ENCODE assay signal across 19 cellular contexts in genomic region chr21:38229260-38229877, GRCh38. TPM values are rescaled to one million over a fixed set of nuclear protein-coding genes. Genes with fewer than 3 reads are reported as not detected.
DNase-seq lines count a peak whose midpoint lies in the region; ATAC-seq and TF ChIP-seq lines count a peak whose summit lies in the region.
"Had no signal": no experiment of that assay in that cellular context is flagged by ENCODE, and none has a peak within 500 bp of the region (broad histone marks: within the 10 kb centered on the region; RNA-seq: fewer than 3 reads in every experiment).

No MANE protein-coding gene starts in this region.

- TF ChIP-seq CTCF in SK-N-SH (IDR thresholded peaks at IDR 0.05) (no peak), OCI-LY7 (conservative IDR thresholded peaks at IDR 0.05; ENCODE audit: low read length) (no peak), thyroid gland (IDR thresholded peaks at IDR 0.05) (no peak)

- POLR2A ChIA-PET in SK-N-SH (lab: Yijun Ruan, JAX): no interaction called here
- POLR2A ChIA-PET in OCI-LY7 (lab: Charles Lee): no interaction called here

- TF ChIP-seq POLR2A in thyroid gland (IDR thresholded peaks at IDR 0.05): no peak

- DNase-seq in SK-N-SH (no peak), OCI-LY7 (ENCODE audit: low spot score) (peak; percentile 16), fibroblast of gingiva (ENCODE audit: low read depth) (peak; percentile 14), thyroid gland (no peak), cerebellar nuclear complex (lab: John Stamatoyannopoulos, UW) (no peak)
- DNase-seq in activated T-cell treated with anti-CD3 and anti-CD28 coated beads, Interleukin-2, amount 50 U/mL, for 1 hour: no peak
- DNase-seq: CD4-positive, CD25-positive, alpha-beta regulatory T cell; effector CD8-positive, alpha-beta T cell; kidney glomerular epithelial cell; NCI-H146; SIG-M5; stimulated activated naive CD4-positive, alpha-beta T cell had no signal

- no peak overlapping the region for H3K9ac ChIP-seq in SK-N-SH

- TF ChIP-seq EP300 in SK-N-SH (IDR thresholded peaks at IDR 0.05; ENCODE audit: borderline replicate concordance in 1 of 2, low read depth in 1 of 2, low read length in 1 of 2): no peak

- BruUV-seq in OCI-LY7 (replicated peaks; lab: Mats Ljungman, UMichigan): no TSS peak

- H3F3A ChIP-seq in SK-N-SH (replicated peaks; ENCODE audit: insufficient read depth): no peaks in the 10 kb centered on the region

- H3K4me3 ChIP-seq in SK-N-SH (ENCODE audit: low read depth in 2 of 2, low read length in 1 of 2) (no peak overlapping the region), OCI-LY7 (ENCODE audit: low read depth, low read length, poor library complexity, severe bottlenecking) (no peak overlapping the region), thyroid gland (replicated peaks in 1 of 3) (no peak overlapping the region)
- H3K4me3 ChIP-seq: cardiac muscle cell had no signal

- intact Hi-C loops in OCI-LY7 (cut with micrococcal nuclease; ENCODE audit: unreplicated experiment): no loop called here
- intact Hi-C loops in thyroid gland (cut with DNase I): no loop called here

- H3K9me2 ChIP-seq in SK-N-SH (no peaks in the 10 kb centered on the region), OCI-LY7 (ENCODE audit: insufficient read depth, low read length) (no peaks in the 10 kb centered on the region)

- WGBS in SK-N-SH (ENCODE audit: low lambda C conversion rate): 37% methylated on average over 9 of the region's 9 CpGs
- WGBS in thyroid gland, 2 donors: 89 to 90% methylated on average over 9 of the region's 9 CpGs

- no peak overlapping the region for H3K27ac ChIP-seq in SK-N-SH (ENCODE audit: low read depth in 2 of 2, low read length in 1 of 2)
- H3K27ac ChIP-seq in OCI-LY7 (ENCODE audit: low read depth, low read length, poor library complexity, severe bottlenecking): no peak overlapping the region
- H3K27ac ChIP-seq in thyroid gland: peak overlapping the region; percentile 64 to 88 (median 84)
- H3K27ac ChIP-seq: cardiac muscle cell, hepatocyte had no signal

- peaks cover 16% of the 10 kb centered on the region for H3K9me3 ChIP-seq in SK-N-SH
- H3K9me3 ChIP-seq in OCI-LY7 (ENCODE audit: low read length): peaks cover 8% of the 10 kb centered on the region; the same call in 1 of the 2 replicates
- H3K9me3 ChIP-seq in thyroid gland: no peaks in the 10 kb centered on the region

- H3K27me3 ChIP-seq in SK-N-SH (ENCODE audit: insufficient read depth): no peaks in the 10 kb centered on the region
- H3K27me3 ChIP-seq in thyroid gland: no peaks in the 10 kb centered on the region
- H3K27me3 ChIP-seq: cardiac muscle cell, hepatocyte had no signal

- H3K79me2 ChIP-seq in SK-N-SH (ENCODE audit: insufficient read depth) (no peaks in the 10 kb centered on the region), OCI-LY7 (ENCODE audit: insufficient read depth, low read depth, low read length) (no peaks in the 10 kb centered on the region)
- H3K79me2 ChIP-seq: hepatocyte had no signal

- no peak overlapping the region for H2AFZ ChIP-seq in SK-N-SH (ENCODE audit: low read depth)
- H2AFZ ChIP-seq in OCI-LY7 (ENCODE audit: low read length): no peak overlapping the region
- H2AFZ ChIP-seq: hepatocyte had no signal

- H4K20me1 ChIP-seq in SK-N-SH (ENCODE audit: insufficient read depth) (no peaks in the 10 kb centered on the region), OCI-LY7 (ENCODE audit: insufficient read depth, low read length) (no peaks in the 10 kb centered on the region)

- H3K4me1 ChIP-seq in SK-N-SH (ENCODE audit: control insufficient read depth in 1 of 2, insufficient read depth in 2 of 2, low read depth in 1 of 2, low read length in 1 of 2) (no peaks in the 10 kb centered on the region), OCI-LY7 (ENCODE audit: insufficient read depth, low read length, poor library complexity, severe bottlenecking) (no peaks in the 10 kb centered on the region), thyroid gland (peaks cover 19 to 41% of the 10 kb centered on the region in 2 donors)

- CTCF ChIA-PET in SK-N-SH (lab: Yijun Ruan, JAX): interaction anchor here (3.5 kb wide), 1 partner anchor 11 kb away, joined by 19 read pairs; no protein-coding TSS in a partner anchor
- CTCF ChIA-PET in OCI-LY7 (lab: Charles Lee; ENCODE audit: unreplicated experiment): no interaction called here

- H3K36me3 ChIP-seq in SK-N-SH (replicated peaks in 1 of 2; ENCODE audit: control insufficient read depth in 1 of 2, insufficient read depth in 2 of 2, low read length in 1 of 2) (peaks cover 0 to 6% of the 10 kb centered on the region in 2 experiments), OCI-LY7 (ENCODE audit: insufficient read depth, low read length) (no peaks in the 10 kb centered on the region), thyroid gland (no peaks in the 10 kb centered on the region)
- H3K36me3 ChIP-seq: cardiac muscle cell had no signal

- no peak for ATAC-seq in SK-N-SH treated with all-trans-retinoic acid at 6 μM for 48 hours
- no peak for ATAC-seq in GM19397 (IDR thresholded peaks at IDR 0.05; ENCODE audit: unreplicated experiment)

- H3K4me2 ChIP-seq in SK-N-SH: no peak overlapping the region
- H3K4me2 ChIP-seq in OCI-LY7 (ENCODE audit: low read length): no peak overlapping the region
- H3K4me2 ChIP-seq: hepatocyte had no signal

- no peak for TF ChIP-seq RAD21 in SK-N-SH (IDR thresholded peaks at IDR 0.05; ENCODE audit: low read length)

TF ChIP-seq in SK-N-SH, 30 proteins besides CTCF, POLR2A, EP300 and RAD21:
- peak; percentile 10; the same call in 1 of the 2 replicates for TF ChIP-seq TCF12 (IDR thresholded peaks at IDR 0.05)
- TF ChIP-seq ELF1 (IDR thresholded peaks at IDR 0.05): no peak
- no peak for TF ChIP-seq SMC3 (IDR thresholded peaks at IDR 0.05; ENCODE audit: low read depth, low read length)

TF ChIP-seq in SK-N-SH treated with all-trans-retinoic acid at 6 μM for 48 hours, 23 proteins besides CTCF, POLR2A, EP300 and RAD21:
- TF ChIP-seq ESRRG (CRISPR knock-in tag; IDR thresholded peaks at IDR 0.05) (no peak), ARNTL (CRISPR knock-in tag; IDR thresholded peaks at IDR 0.05; ENCODE audit: borderline replicate concordance, low read depth) (no peak), PPARA (CRISPR knock-in tag; IDR thresholded peaks at IDR 0.05; ENCODE audit: borderline replicate concordance) (no peak), RARB (CRISPR knock-in tag; IDR thresholded peaks at IDR 0.05) (no peak), CSRNP3 (CRISPR knock-in tag; IDR thresholded peaks at IDR 0.05) (no peak), OSR1 (CRISPR knock-in tag; IDR thresholded peaks at IDR 0.05) (no peak), BACH2 (CRISPR knock-in tag; IDR thresholded peaks at IDR 0.05; ENCODE audit: borderline replicate concordance) (no peak), GLIS3 (CRISPR knock-in tag; IDR thresholded peaks at IDR 0.05) (no peak)

RNA-seq across cellular contexts. Expression of gene KCNJ15, which starts 27.4 kb away (rescaled TPM):
- 0.02 and 0.03 TPM in 2 replicates for polyA plus RNA-seq in SK-N-SH (2012; rRNA removed)
- 0.06 and 0.08 TPM in 2 replicates for polyA plus RNA-seq in SK-N-SH (2012; cell fraction: cytosol; rRNA removed)
- polyA plus RNA-seq in SK-N-SH (2012; cell fraction: nucleus; rRNA removed): 0.04 TPM in 1 of 2 replicates, not detected in the other
- total RNA-seq in OCI-LY7 (2014; rRNA removed; shearing (Covaris generic)): not detected in 2 replicates
- total RNA-seq in OCI-LY7 (2022) (not detected in 2 replicates), thyroid gland (10 to 100 TPM; 29.2 to 71.2 (median 59.5) TPM)
- total RNA-seq: A673, cardiac muscle cell, G401, NCI-H460 had no signal
- polyA plus RNA-seq: cardiac muscle cell; CD4-positive, CD25-positive, alpha-beta regulatory T cell had no signal

Comparison
In these comparisons a context has a peak if more than half of its experiments do, and no peak if none do; other contexts are left out.
1. DNase-seq: peak in OCI-LY7 (single experiment) and fibroblast of gingiva (single experiment); none in SK-N-SH (single experiment), thyroid gland (0 of 2), cerebellar nuclear complex (0 of 2) and activated T-cell treated with anti-CD3 and anti-CD28 coated beads, Interleukin-2, amount 50 U/mL, for 1 hour (single experiment).
2. H3K27ac ChIP-seq: peak in thyroid gland (3 of 3); none in SK-N-SH (0 of 2) and OCI-LY7 (single experiment).
3. RNA of gene KCNJ15, which starts 27.4 kb away (total RNA-seq): 29.2 to 71.2 TPM in thyroid gland; not detected in OCI-LY7; every median in the first group is over 10 times any median in the second.